11 cellular contexts compared by ENCODE assay signal in the genomic region with DNA sequence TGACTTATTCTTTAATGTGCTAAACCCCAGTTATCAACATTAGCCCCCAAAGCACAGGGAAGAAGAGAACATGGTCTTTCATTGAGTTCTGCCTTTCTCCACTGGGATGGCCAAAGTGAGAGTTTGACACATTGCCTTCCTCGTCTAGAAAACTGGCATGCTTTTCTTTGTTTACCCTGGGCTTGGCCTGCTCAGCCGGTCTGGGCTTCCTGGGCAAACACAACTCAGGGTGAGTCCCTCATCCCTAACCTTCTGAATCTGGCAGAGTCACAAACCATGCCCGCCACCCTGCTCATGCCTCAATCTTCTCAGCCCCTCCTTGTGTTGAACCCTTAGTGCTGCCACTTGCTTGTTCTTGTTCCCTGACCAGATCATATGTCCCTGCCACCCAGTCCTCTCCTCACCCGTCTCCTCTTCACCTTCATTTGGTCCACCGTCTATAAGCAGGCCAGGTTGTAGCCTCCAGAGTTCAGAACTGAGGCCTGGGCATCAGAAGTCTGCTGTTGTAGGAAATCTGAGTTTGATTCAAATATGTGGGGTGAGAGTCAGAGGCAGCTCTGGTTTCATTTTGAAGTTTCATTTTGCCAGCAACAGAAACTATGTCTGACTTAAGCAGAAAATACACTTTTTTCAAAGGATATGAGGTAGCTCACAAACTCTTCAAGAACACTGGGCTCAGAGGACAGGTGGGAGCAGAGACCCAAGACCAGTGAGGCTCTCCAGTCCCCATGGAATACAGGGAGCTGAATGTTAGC.
A peak's percentile ranks its signal among the peaks of the same experiment; 100 is the strongest.
DNase-seq lines count a peak whose midpoint lies in the region; ATAC-seq and TF ChIP-seq lines count a peak whose summit lies in the region.
"Had no signal": no experiment of that assay in that cellular context is flagged by ENCODE, and none has a peak within 500 bp of the region (broad histone marks: within the 10 kb centered on the region; RNA-seq: fewer than 3 reads in every experiment).

No MANE protein-coding gene starts in this region.

- CTCF ChIA-PET in A673 (lab: Charles Lee): no interaction called here

- POLR2A ChIA-PET in A673 (lab: Charles Lee; ENCODE audit: low non-redundant PET): no interaction called here

- TF ChIP-seq CTCF in OCI-LY3 (IDR thresholded peaks at IDR 0.05; ENCODE audit: low read depth, low read length) (no peak), A673 (conservative IDR thresholded peaks at IDR 0.05; ENCODE audit: low read depth, low read length) (no peak)

- H3K27ac ChIP-seq in BLaER1: no peak overlapping the region
- H3K27ac ChIP-seq in OCI-LY3 (ENCODE audit: low read length): peak overlapping the region; percentile 28
- no peak overlapping the region for H3K27ac ChIP-seq in A673 (ENCODE audit: low read depth, low read length, poor library complexity, severe bottlenecking)
- H3K27ac ChIP-seq: lower lobe of right lung had no signal

- peak overlapping the region; percentile 89 for H2AFZ ChIP-seq in OCI-LY3 (ENCODE audit: low read depth, low read length)

- H3K27me3 Mint-ChIP-seq in T-helper 17 cell: peaks cover 22% of the 10 kb centered on the region
- H3K27me3 Mint-ChIP-seq: B cell; central memory CD8-positive, alpha-beta T cell had no signal

- no peaks in the 10 kb centered on the region for H3K36me3 Mint-ChIP-seq in T-helper 17 cell (ENCODE audit: low read depth)

- peak; percentile 73 for ATAC-seq in GM19035 (IDR thresholded peaks at IDR 0.05; ENCODE audit: unreplicated experiment)
- ATAC-seq in HG02852 (IDR thresholded peaks at IDR 0.05; ENCODE audit: unreplicated experiment): peak; percentile 69
- no peak for ATAC-seq in T-helper 17 cell
- ATAC-seq: lower lobe of right lung had no signal

- H3K4me2 ChIP-seq in BLaER1: peak overlapping the region; percentile 78
- peak overlapping the region; percentile 51 for H3K4me2 ChIP-seq in OCI-LY3 (ENCODE audit: low read length)

- H3K9ac ChIP-seq in BLaER1 (no peak overlapping the region), OCI-LY3 (ENCODE audit: low read length) (no peak overlapping the region; the same call in 1 of the 2 replicates)

- no peaks in the 10 kb centered on the region for H4K20me1 ChIP-seq in BLaER1
- no peaks in the 10 kb centered on the region for H4K20me1 ChIP-seq in OCI-LY3 (ENCODE audit: insufficient read depth, low read length)

- DNase-seq in A673 (ENCODE audit: low spot score) (no peak), T-helper 17 cell (no peak), DMS153 treated with DMSO at 0.1 percent for 48 hours (lab: John Stamatoyannopoulos, UW; ENCODE audit: unreplicated experiment) (no peak), putamen (ENCODE audit: low spot score) (no peak)
- DNase-seq: lower lobe of right lung had no signal

- no peaks in the 10 kb centered on the region for H3K36me3 ChIP-seq in BLaER1
- H3K36me3 ChIP-seq in OCI-LY3 (replicated peaks; ENCODE audit: low read depth, low read length): no peaks in the 10 kb centered on the region
- H3K36me3 ChIP-seq in A673 (ENCODE audit: insufficient read depth, low read length, poor library complexity, severe bottlenecking): no peaks in the 10 kb centered on the region
- H3K36me3 ChIP-seq: lower lobe of right lung had no signal

- H3K4me1 Mint-ChIP-seq in T-helper 17 cell: peaks cover 9% of the 10 kb centered on the region
- H3K4me1 Mint-ChIP-seq: B cell; central memory CD8-positive, alpha-beta T cell had no signal

- H3K27me3 ChIP-seq in BLaER1 (no peaks in the 10 kb centered on the region), OCI-LY3 (ENCODE audit: low read depth, low read length) (no peaks in the 10 kb centered on the region), A673 (replicated peaks; ENCODE audit: insufficient read depth, low read depth, low read length, poor library complexity) (no peaks in the 10 kb centered on the region)

- H3K4me3 Mint-ChIP-seq in T-helper 17 cell: no peak overlapping the region
- H3K4me3 Mint-ChIP-seq: B cell; central memory CD8-positive, alpha-beta T cell had no signal

- H3K27ac Mint-ChIP-seq in T-helper 17 cell: no peak overlapping the region
- H3K27ac Mint-ChIP-seq: B cell had no signal

- H3K79me2 ChIP-seq in OCI-LY3 (ENCODE audit: low read length): no peaks in the 10 kb centered on the region

- H3K4me3 ChIP-seq in BLaER1 (no peak overlapping the region), OCI-LY3 (ENCODE audit: low read length) (no peak overlapping the region), A673 (ENCODE audit: low read depth, low read length, poor library complexity, severe bottlenecking) (no peak overlapping the region)
- H3K4me3 ChIP-seq: lower lobe of right lung had no signal

- BruUV-seq in A673 (replicated peaks; lab: Mats Ljungman, UMichigan): no TSS peak

- H3K9me3 ChIP-seq in BLaER1 (no peaks in the 10 kb centered on the region), OCI-LY3 (ENCODE audit: insufficient read depth, low read length) (no peaks in the 10 kb centered on the region), A673 (ENCODE audit: low read depth, low read length, poor library complexity, severe bottlenecking) (no peaks in the 10 kb centered on the region), T-helper 17 cell (ENCODE audit: control insufficient read depth, low read length, poor library complexity, severe bottlenecking) (no peaks in the 10 kb centered on the region)
- H3K9me3 ChIP-seq: lower lobe of right lung had no signal

- H3K4me1 ChIP-seq in BLaER1 (peaks cover 29% of the 10 kb centered on the region), OCI-LY3 (ENCODE audit: low read length) (peaks cover 22% of the 10 kb centered on the region), A673 (ENCODE audit: insufficient read depth, low read length, poor library complexity, severe bottlenecking) (no peaks in the 10 kb centered on the region)
- H3K4me1 ChIP-seq: lower lobe of right lung had no signal

- intact Hi-C loops in A673 (cut with micrococcal nuclease; ENCODE audit: unreplicated experiment): no loop called here
